ENCODE assay signal across 8 cellular contexts in genomic region chr7:140326116-140326928, GRCh38.
DNase-seq lines count a peak whose midpoint lies in the region; TF ChIP-seq lines count a peak whose summit lies in the region.

No MANE protein-coding gene starts in this region.

- TF ChIP-seq CTCF in choroid plexus epithelial cell (conservative IDR thresholded peaks at IDR 0.05; ENCODE audit: low read depth, low read length): peak; percentile 93

- no peak overlapping the region for H3K4me3 ChIP-seq in choroid plexus epithelial cell (ENCODE audit: low read depth, low read length)

- DNase-seq in NCI-H1417 (lab: John Stamatoyannopoulos, UW) (peak; percentile 37 to 64 (median 60)), NCI-H1417 treated with DMSO at 0.1 percent for 48 hours (lab: John Stamatoyannopoulos, UW) (no peak), NCI-H1694 treated with DMSO at 0.1 percent for 48 hours (lab: John Stamatoyannopoulos, UW) (peak; percentile 14), choroid plexus epithelial cell (ENCODE audit: low read depth) (peak; percentile 85), left kidney (ENCODE audit: low read depth, low spot score) (peak; percentile 87), GDM1 (lab: John Stamatoyannopoulos, UW) (no peak)
- peak; percentile 19 for DNase-seq in activated CD4-positive, CD25-positive, alpha-beta regulatory T cell treated with anti-CD3 and anti-CD28 coated beads, Interleukin-2, amount 50 U/mL, for 16 hours (ENCODE audit: low read depth, low spot score)
- peak; percentile 26 for DNase-seq in stimulated activated CD4-positive, alpha-beta T cell treated with anti-CD3 and anti-CD28 coated beads, Interleukin-2, amount 100 ng/mL, for 4 hours (ENCODE audit: low read depth)

Comparison
In these comparisons a context has a peak if more than half of its experiments do, and no peak if none do; other contexts are left out.
1. DNase-seq: peak in NCI-H1417 (3 of 3), NCI-H1694 treated with DMSO at 0.1 percent for 48 hours (single experiment), activated CD4-positive, CD25-positive, alpha-beta regulatory T cell treated with anti-CD3 and anti-CD28 coated beads, Interleukin-2, amount 50 U/mL, for 16 hours (single experiment), choroid plexus epithelial cell (single experiment), left kidney (single experiment) and stimulated activated CD4-positive, alpha-beta T cell treated with anti-CD3 and anti-CD28 coated beads, Interleukin-2, amount 100 ng/mL, for 4 hours (single experiment); none in NCI-H1417 treated with DMSO at 0.1 percent for 48 hours (single experiment) and GDM1 (single experiment).